Comparison of ENCODE assay signal across 12 cellular contexts in genomic region chr17:3603119-3603869, GRCh38. TPM values are rescaled to one million over a fixed set of nuclear protein-coding genes. Genes with fewer than 3 reads are reported as not detected.
DNase-seq lines count a peak whose midpoint lies in the region; ATAC-seq and TF ChIP-seq lines count a peak whose summit lies in the region.
"Had no signal": no experiment of that assay in that cellular context is flagged by ENCODE, and none has a peak within 500 bp of the region (broad histone marks: within the 10 kb centered on the region; RNA-seq: fewer than 3 reads in every experiment).

No MANE protein-coding gene starts in this region.

- no peak for DNase-seq in activated naive CD4-positive, alpha-beta T cell treated with anti-CD3 and anti-CD28 coated beads, Interleukin-2, amount 50 U/mL, for 72 hours (ENCODE audit: low spot score in 2 of 2)
- DNase-seq in activated naive CD4-positive, alpha-beta T cell (lab: John Stamatoyannopoulos, UW), result no peak
- DNase-seq in SK-N-SH, result no peak
- peak; percentile 57 for DNase-seq in fibroblast of pulmonary artery (ENCODE audit: low read depth)
- DNase-seq in renal cortical epithelial cell (ENCODE audit: low read depth), result peak; percentile 58
- DNase-seq in UCSD-AML1 (lab: John Stamatoyannopoulos, UW; ENCODE audit: unreplicated experiment), result no peak
- DNase-seq in stimulated activated effector memory CD8-positive, alpha-beta T cell treated with anti-CD3 and anti-CD28 coated beads, Interleukin-12 subunit alpha, Interleukin-12 subunit beta, amount 100 ng/mL, for 72 hours (ENCODE audit: low spot score in 2 of 2), result no peak
- DNase-seq in COR-L47 (lab: John Stamatoyannopoulos, UW), result no peak
- DNase-seq: esophagus squamous epithelium, NCI-H1436 treated with DMSO at 0.1 percent for 48 hours had no signal

- 77% methylated on average over 17 of the region's 17 CpGs for WGBS in SK-N-SH (ENCODE audit: low lambda C conversion rate)

- no peaks in the 10 kb centered on the region for H3K9me2 ChIP-seq in SK-N-SH

- no peaks in the 10 kb centered on the region for H3K4me1 Mint-ChIP-seq in stimulated activated effector memory CD8-positive, alpha-beta T cell treated with anti-CD3 and anti-CD28 coated beads, Interleukin-12 subunit alpha, Interleukin-12 subunit beta, amount 100 ng/mL, for 72 hours

- no peaks in the 10 kb centered on the region for H3K9me3 Mint-ChIP-seq in activated naive CD4-positive, alpha-beta T cell treated with anti-CD3 and anti-CD28 coated beads, Interleukin-2, amount 50 U/mL, for 72 hours
- no peaks in the 10 kb centered on the region for H3K9me3 Mint-ChIP-seq in stimulated activated effector memory CD8-positive, alpha-beta T cell treated with anti-CD3 and anti-CD28 coated beads, Interleukin-12 subunit alpha, Interleukin-12 subunit beta, amount 100 ng/mL, for 72 hours
- H3K9me3 Mint-ChIP-seq: T-cell had no signal

- peaks cover 0 to 5% of the 10 kb centered on the region in 2 experiments for H3K36me3 ChIP-seq in SK-N-SH (replicated peaks in 1 of 2; ENCODE audit: control insufficient read depth in 1 of 2, insufficient read depth in 2 of 2, low read length in 1 of 2)

- no peaks in the 10 kb centered on the region for H3K9me3 ChIP-seq in SK-N-SH
- H3K9me3 ChIP-seq: esophagus squamous epithelium had no signal

- H3K9ac ChIP-seq in SK-N-SH, result no peak overlapping the region

- H3K27ac Mint-ChIP-seq in activated naive CD4-positive, alpha-beta T cell treated with anti-CD3 and anti-CD28 coated beads, Interleukin-2, amount 50 U/mL, for 72 hours, result peak overlapping the region; percentile 36 to 57
- no peak overlapping the region for H3K27ac Mint-ChIP-seq in stimulated activated effector memory CD8-positive, alpha-beta T cell treated with anti-CD3 and anti-CD28 coated beads, Interleukin-12 subunit alpha, Interleukin-12 subunit beta, amount 100 ng/mL, for 72 hours
- H3K27ac Mint-ChIP-seq: progenitor cell of endocrine pancreas, T-cell had no signal

- ATAC-seq in activated naive CD4-positive, alpha-beta T cell treated with anti-CD3 and anti-CD28 coated beads, Interleukin-2, amount 50 U/mL, for 72 hours, result no peak
- ATAC-seq in stimulated activated effector memory CD8-positive, alpha-beta T cell treated with anti-CD3 and anti-CD28 coated beads, Interleukin-12 subunit alpha, Interleukin-12 subunit beta, amount 100 ng/mL, for 72 hours, result no peak
- ATAC-seq: T-cell had no signal

- H2AFZ ChIP-seq in SK-N-SH (ENCODE audit: low read depth), result no peak overlapping the region

- peak in 1 of 2 experiments; percentile 8; a peak in 1 of 4 replicates for TF ChIP-seq EP300 in SK-N-SH (IDR thresholded peaks at IDR 0.05; ENCODE audit: borderline replicate concordance in 1 of 2, low read depth in 1 of 2, low read length in 1 of 2)

- peaks cover 0 to 9% of the 10 kb centered on the region in 2 experiments; a peak in 2 of 4 replicates for H3K4me1 ChIP-seq in SK-N-SH (ENCODE audit: control insufficient read depth in 1 of 2, insufficient read depth in 2 of 2, low read depth in 1 of 2, low read length in 1 of 2)

- H3F3A ChIP-seq in SK-N-SH (replicated peaks; ENCODE audit: insufficient read depth), result no peaks in the 10 kb centered on the region

- no peak for TF ChIP-seq RAD21 in SK-N-SH (IDR thresholded peaks at IDR 0.05; ENCODE audit: low read length)

- no peak overlapping the region for H3K4me3 Mint-ChIP-seq in stimulated activated effector memory CD8-positive, alpha-beta T cell treated with anti-CD3 and anti-CD28 coated beads, Interleukin-12 subunit alpha, Interleukin-12 subunit beta, amount 100 ng/mL, for 72 hours
- H3K4me3 Mint-ChIP-seq: T-cell had no signal

- peak overlapping the region in 1 of 2 experiments; percentile 26; a peak in 1 of 4 replicates for H3K27ac ChIP-seq in SK-N-SH (ENCODE audit: low read depth in 2 of 2, low read length in 1 of 2)

- no peaks in the 10 kb centered on the region for H3K27me3 ChIP-seq in SK-N-SH (ENCODE audit: insufficient read depth)

- CTCF ChIA-PET in SK-N-SH (lab: Yijun Ruan, JAX), result interaction anchor here (0.8 to 2.6 kb wide), 9 partner anchors 12 to 753 kb away, joined by 3 to 6 read pairs (median 4); partner anchors contain the start of genes CTNS and SHPK

- no peaks in the 10 kb centered on the region for H3K36me3 Mint-ChIP-seq in activated naive CD4-positive, alpha-beta T cell treated with anti-CD3 and anti-CD28 coated beads, Interleukin-2, amount 50 U/mL, for 72 hours
- peaks cover 15% of the 10 kb centered on the region for H3K36me3 Mint-ChIP-seq in stimulated activated effector memory CD8-positive, alpha-beta T cell treated with anti-CD3 and anti-CD28 coated beads, Interleukin-12 subunit alpha, Interleukin-12 subunit beta, amount 100 ng/mL, for 72 hours

- no peaks in the 10 kb centered on the region for H4K20me1 ChIP-seq in SK-N-SH (ENCODE audit: insufficient read depth)

- H3K4me2 ChIP-seq in SK-N-SH, result no peak overlapping the region

- H3K79me2 ChIP-seq in SK-N-SH (ENCODE audit: insufficient read depth), result no peaks in the 10 kb centered on the region

- POLR2A ChIA-PET in SK-N-SH (lab: Yijun Ruan, JAX), result no interaction called here

- H3K4me3 ChIP-seq in SK-N-SH (ENCODE audit: low read depth in 2 of 2, low read length in 1 of 2) (no peak overlapping the region), fibroblast of pulmonary artery (replicated peaks; ENCODE audit: low read depth, low read length) (no peak overlapping the region)
- H3K4me3 ChIP-seq: esophagus squamous epithelium had no signal

- TF ChIP-seq CTCF in SK-N-SH (IDR thresholded peaks at IDR 0.05) (no peak), fibroblast of pulmonary artery (IDR thresholded peaks at IDR 0.05; ENCODE audit: low read length, missing control alignments) (no peak)

TF ChIP-seq in SK-N-SH, 30 proteins besides CTCF, POLR2A, EP300 and RAD21 (continues in another document):
- TF ChIP-seq GABPA (IDR thresholded peaks at IDR 0.05; ENCODE audit: low read depth) (no peak), JUND (IDR thresholded peaks at IDR 0.05) (peak; percentile 71), NRF1 (IDR thresholded peaks at IDR 0.05; ENCODE audit: low read depth, low read length) (no peak), FOXM1 (IDR thresholded peaks at IDR 0.05; ENCODE audit: low read depth) (no peak), SMC3 (IDR thresholded peaks at IDR 0.05; ENCODE audit: low read depth, low read length) (no peak), RXRA (IDR thresholded peaks at IDR 0.05; ENCODE audit: borderline replicate concordance, low read depth) (no peak), MEF2A (IDR thresholded peaks at IDR 0.05; ENCODE audit: borderline replicate concordance, low read depth) (no peak)
- TF ChIP-seq, protein P1, sequence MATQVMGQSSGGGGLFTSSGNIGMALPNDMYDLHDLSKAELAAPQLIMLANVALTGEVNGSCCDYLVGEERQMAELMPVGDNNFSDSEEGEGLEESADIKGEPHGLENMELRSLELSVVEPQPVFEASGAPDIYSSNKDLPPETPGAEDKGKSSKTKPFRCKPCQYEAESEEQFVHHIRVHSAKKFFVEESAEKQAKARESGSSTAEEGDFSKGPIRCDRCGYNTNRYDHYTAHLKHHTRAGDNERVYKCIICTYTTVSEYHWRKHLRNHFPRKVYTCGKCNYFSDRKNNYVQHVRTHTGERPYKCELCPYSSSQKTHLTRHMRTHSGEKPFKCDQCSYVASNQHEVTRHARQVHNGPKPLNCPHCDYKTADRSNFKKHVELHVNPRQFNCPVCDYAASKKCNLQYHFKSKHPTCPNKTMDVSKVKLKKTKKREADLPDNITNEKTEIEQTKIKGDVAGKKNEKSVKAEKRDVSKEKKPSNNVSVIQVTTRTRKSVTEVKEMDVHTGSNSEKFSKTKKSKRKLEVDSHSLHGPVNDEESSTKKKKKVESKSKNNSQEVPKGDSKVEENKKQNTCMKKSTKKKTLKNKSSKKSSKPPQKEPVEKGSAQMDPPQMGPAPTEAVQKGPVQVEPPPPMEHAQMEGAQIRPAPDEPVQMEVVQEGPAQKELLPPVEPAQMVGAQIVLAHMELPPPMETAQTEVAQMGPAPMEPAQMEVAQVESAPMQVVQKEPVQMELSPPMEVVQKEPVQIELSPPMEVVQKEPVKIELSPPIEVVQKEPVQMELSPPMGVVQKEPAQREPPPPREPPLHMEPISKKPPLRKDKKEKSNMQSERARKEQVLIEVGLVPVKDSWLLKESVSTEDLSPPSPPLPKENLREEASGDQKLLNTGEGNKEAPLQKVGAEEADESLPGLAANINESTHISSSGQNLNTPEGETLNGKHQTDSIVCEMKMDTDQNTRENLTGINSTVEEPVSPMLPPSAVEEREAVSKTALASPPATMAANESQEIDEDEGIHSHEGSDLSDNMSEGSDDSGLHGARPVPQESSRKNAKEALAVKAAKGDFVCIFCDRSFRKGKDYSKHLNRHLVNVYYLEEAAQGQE (IDR thresholded peaks at IDR 0.05; ENCODE audit: low read depth, low read length), result no peak
- TF ChIP-seq, protein P2, sequence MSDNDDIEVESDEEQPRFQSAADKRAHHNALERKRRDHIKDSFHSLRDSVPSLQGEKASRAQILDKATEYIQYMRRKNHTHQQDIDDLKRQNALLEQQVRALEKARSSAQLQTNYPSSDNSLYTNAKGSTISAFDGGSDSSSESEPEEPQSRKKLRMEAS (IDR thresholded peaks at IDR 0.05; ENCODE audit: low read depth), result 0 out of 2 replicates have a peak, but pooled peaks have one; percentile 17

RNA-seq across cellular contexts. Expression of gene TRPV1, which starts 5.9 kb away (rescaled TPM):
- 1 to 10 TPM; 1.7 to 4.7 TPM for total RNA-seq in activated naive CD4-positive, alpha-beta T cell treated with anti-CD3 and anti-CD28 coated beads, Interleukin-2, amount 50 U/mL, for 72 hours
- 2.5 and 3.0 TPM in 2 replicates for polyA plus RNA-seq in SK-N-SH (2012; rRNA removed)
- polyA plus RNA-seq in SK-N-SH (2012; cell fraction: cytosol; rRNA removed), result 0.91 and 1.6 TPM in 2 replicates
- 12.8 and 17.6 TPM in 2 replicates for polyA plus RNA-seq in SK-N-SH (2012; cell fraction: nucleus; rRNA removed)
- 0.52 and 5.9 TPM in 2 replicates for total RNA-seq in renal cortical epithelial cell

RNA-seq across cellular contexts. Expression of gene SHPK, which starts 32.8 kb away (rescaled TPM):
- 10 to 100 TPM in 1 of 2 donors, 1 to 10 TPM in 1; 8.5 to 13.6 TPM for total RNA-seq in activated naive CD4-positive, alpha-beta T cell treated with anti-CD3 and anti-CD28 coated beads, Interleukin-2, amount 50 U/mL, for 72 hours
- polyA plus RNA-seq in SK-N-SH (2012; rRNA removed), result 9.0 and 9.7 TPM in 2 replicates
- 4.5 and 6.7 TPM in 2 replicates for polyA plus RNA-seq in SK-N-SH (2012; cell fraction: cytosol; rRNA removed)
- 12.3 and 16.1 TPM in 2 replicates for polyA plus RNA-seq in SK-N-SH (2012; cell fraction: nucleus; rRNA removed)
- 13.8 and 21.2 TPM in 2 replicates for total RNA-seq in renal cortical epithelial cell

RNA-seq across cellular contexts. Expression of gene CTNS, which starts 33.3 kb away (rescaled TPM):
- 1 to 10 TPM; 4.9 to 8.7 TPM for total RNA-seq in activated naive CD4-positive, alpha-beta T cell treated with anti-CD3 and anti-CD28 coated beads, Interleukin-2, amount 50 U/mL, for 72 hours
- polyA plus RNA-seq in SK-N-SH (2012; rRNA removed), result 6.7 and 8.2 TPM in 2 replicates
- polyA plus RNA-seq in SK-N-SH (2012; cell fraction: cytosol; rRNA removed), result 5.1 and 5.8 TPM in 2 replicates
- 14.5 and 17.2 TPM in 2 replicates for polyA plus RNA-seq in SK-N-SH (2012; cell fraction: nucleus; rRNA removed)
- 14.2 and 17.8 TPM in 2 replicates for total RNA-seq in renal cortical epithelial cell

RNA-seq across cellular contexts. Expression of gene TRPV3, which starts 45.7 kb away (rescaled TPM):
- 1 to 10 TPM; 1.0 to 1.9 TPM for total RNA-seq in activated naive CD4-positive, alpha-beta T cell treated with anti-CD3 and anti-CD28 coated beads, Interleukin-2, amount 50 U/mL, for 72 hours
- polyA plus RNA-seq in SK-N-SH (2012; rRNA removed), result 0.28 TPM in 2 replicates
- polyA plus RNA-seq in SK-N-SH (2012; cell fraction: cytosol; rRNA removed), result 0.16 and 0.21 TPM in 2 replicates
- polyA plus RNA-seq in SK-N-SH (2012; cell fraction: nucleus; rRNA removed), result 1.0 and 1.1 TPM in 2 replicates
- total RNA-seq in renal cortical epithelial cell, result under 0.01 and 0.89 TPM in 2 replicates

Comparison
In these comparisons a context has a peak if more than half of its experiments do, and no peak if none do; other contexts are left out.
1. DNase-seq: peak in fibroblast of pulmonary artery (single experiment) and renal cortical epithelial cell (single experiment); none in activated naive CD4-positive, alpha-beta T cell treated with anti-CD3 and anti-CD28 coated beads, Interleukin-2, amount 50 U/mL, for 72 hours (0 of 2), activated naive CD4-positive, alpha-beta T cell (0 of 4), SK-N-SH (single experiment), UCSD-AML1 (single experiment), stimulated activated effector memory CD8-positive, alpha-beta T cell treated with anti-CD3 and anti-CD28 coated beads, Interleukin-12 subunit alpha, Interleukin-12 subunit beta, amount 100 ng/mL, for 72 hours (0 of 2) and COR-L47 (single experiment).